ENCODE assay signal across 23 cellular contexts in genomic region chr18:28208268-28208667, GRCh38. TPM values are rescaled to one million over a fixed set of nuclear protein-coding genes. Genes with fewer than 3 reads are reported as not detected.
"Had no signal": no experiment of that assay in that cellular context is flagged by ENCODE, and none has a peak within 500 bp of the region (broad histone marks: within the 10 kb centered on the region; RNA-seq: fewer than 3 reads in every experiment).

No MANE protein-coding gene starts in this region.

- H3K27ac Mint-ChIP-seq: activated B cell treated with CpG ODN at 0.5 μM for 24 hours; activated CD4-positive, alpha-beta memory T cell treated with anti-CD3 and anti-CD28 coated beads, Interleukin-2, amount 10 ng/mL, durations not matched to agents 7 days and 5 days; activated naive CD4-positive, alpha-beta T cell treated with anti-CD3 and anti-CD28 coated beads for 36 hours; activated naive CD8-positive, alpha-beta T cell; activated T-helper 17 cell treated with anti-CD3 and anti-CD28 coated beads, Interleukin-2, amount 50 U/mL, for 72 hours; brain had no signal

- ATAC-seq: activated T-helper 17 cell treated with anti-CD3 and anti-CD28 coated beads, Interleukin-2, amount 50 U/mL, for 72 hours; HepG2 had no signal

- H3K27me3 Mint-ChIP-seq: activated B cell treated with CpG ODN at 0.5 μM for 24 hours; activated CD4-positive, alpha-beta memory T cell treated with anti-CD3 and anti-CD28 coated beads, Interleukin-2, amount 10 ng/mL, durations not matched to agents 7 days and 5 days; activated naive CD8-positive, alpha-beta T cell; activated T-helper 17 cell treated with anti-CD3 and anti-CD28 coated beads, Interleukin-2, amount 50 U/mL, for 72 hours; brain; central memory CD8-positive, alpha-beta T cell had no signal

- H3K4me1 Mint-ChIP-seq: activated B cell treated with CpG ODN at 0.5 μM for 24 hours; activated T-helper 17 cell treated with anti-CD3 and anti-CD28 coated beads, Interleukin-2, amount 50 U/mL, for 72 hours; brain; central memory CD8-positive, alpha-beta T cell had no signal

- H3K27ac ChIP-seq: SK-N-MC had no signal

- H3K4me3 Mint-ChIP-seq: activated B cell treated with CpG ODN at 0.5 μM for 24 hours; activated CD4-positive, alpha-beta memory T cell treated with anti-CD3 and anti-CD28 coated beads, Interleukin-2, amount 10 ng/mL, durations not matched to agents 7 days and 5 days; activated naive CD4-positive, alpha-beta T cell treated with anti-CD3 and anti-CD28 coated beads for 36 hours; activated naive CD8-positive, alpha-beta T cell; activated T-helper 17 cell treated with anti-CD3 and anti-CD28 coated beads, Interleukin-2, amount 50 U/mL, for 72 hours; brain; central memory CD8-positive, alpha-beta T cell had no signal

- H3K36me3 Mint-ChIP-seq: activated naive CD8-positive, alpha-beta T cell; brain had no signal

- FAIRE-seq: astrocyte, HepG2 had no signal

- H3K4me3 ChIP-seq: SK-N-MC had no signal

- DNase-seq: activated B cell treated with CpG ODN at 0.5 μM for 24 hours; activated CD4-positive, alpha-beta memory T cell treated with anti-CD3 and anti-CD28 coated beads, Interleukin-2, amount 10 ng/mL, durations not matched to agents 7 days and 5 days; activated CD4-positive, alpha-beta T cell treated with anti-CD3 and anti-CD28 coated beads for 1 hour; activated CD4-positive, alpha-beta T cell treated with anti-CD3 and anti-CD28 coated beads, Interleukin-2, amount 50 U/mL, for 1 hour; activated gamma-delta T cell; activated naive CD4-positive, alpha-beta T cell treated with anti-CD3 and anti-CD28 coated beads for 36 hours; activated T-cell treated with anti-CD3 and anti-CD28 coated beads for 4 hours; activated T-cell treated with anti-CD3 and anti-CD28 coated beads, Interleukin-2, amount 50 U/mL, for 48 hours; amygdala; NCI-H1105; NCI-H1436; NCI-H1694 treated with DMSO at 0.1 percent for 48 hours; NCI-H2029 treated with DMSO at 0.1 percent for 48 hours; NCI-H524; SIG-M5; T-helper 1 cell had no signal

RNA-seq across cellular contexts. Expression of gene CDH2, which starts 31.3 kb away (rescaled TPM):
- total RNA-seq: activated B cell treated with CpG ODN at 0.5 μM for 24 hours; activated CD4-positive, alpha-beta memory T cell treated with anti-CD3 and anti-CD28 coated beads, Interleukin-2, amount 10 ng/mL, durations not matched to agents 7 days and 5 days; activated naive CD4-positive, alpha-beta T cell treated with anti-CD3 and anti-CD28 coated beads for 36 hours had no signal
